ENCODE assay signal across 18 cellular contexts in genomic region chr1:110610084-110610483, GRCh38. TPM values are rescaled to one million over a fixed set of nuclear protein-coding genes. Genes with fewer than 3 reads are reported as not detected.
DNase-seq lines count a peak whose midpoint lies in the region; ATAC-seq and TF ChIP-seq lines count a peak whose summit lies in the region.
"Had no signal": no experiment of that assay in that cellular context is flagged by ENCODE, and none has a peak within 500 bp of the region (broad histone marks: within the 10 kb centered on the region; RNA-seq: fewer than 3 reads in every experiment).

No MANE protein-coding gene starts in this region.

- no peaks in the 10 kb centered on the region for H3K9me3 Mint-ChIP-seq in osteocyte (ENCODE audit: unreplicated experiment)
- H3K9me3 Mint-ChIP-seq: CD8-positive, alpha-beta T cell had no signal

- no peak overlapping the region for H3K27ac ChIP-seq in BLaER1 treated with 17β-estradiol and CSF1 and Interleukin-3, amounts not matched to agents 10 nM and 100 nM
- H3K27ac ChIP-seq: GM23248, PC-9, SJSA1 had no signal

- no peak overlapping the region for H3K27ac Mint-ChIP-seq in osteocyte (ENCODE audit: unreplicated experiment)
- H3K27ac Mint-ChIP-seq: B cell; CD8-positive, alpha-beta T cell had no signal

- ATAC-seq in HG02610 (IDR thresholded peaks at IDR 0.05; ENCODE audit: unreplicated experiment) (peak; percentile 84), mucosa of descending colon (peak; percentile 60)
- ATAC-seq: CD8-positive, alpha-beta T cell; HCT116; K562 had no signal

- intact Hi-C loops in mucosa of descending colon (cut with DNase I, micrococcal nuclease), result loop anchor here (10.0 kb wide), 2 partner anchors 55 to 85 kb away; no protein-coding TSS in a partner anchor

- H3K9me3 ChIP-seq in BLaER1 treated with 17β-estradiol and CSF1 and Interleukin-3, amounts not matched to agents 10 nM and 100 nM (replicated peaks in 1 of 11), result no peaks in the 10 kb centered on the region
- no peaks in the 10 kb centered on the region for H3K9me3 ChIP-seq in mucosa of descending colon
- H3K9me3 ChIP-seq: SJSA1 had no signal

- peaks cover 52% of the 10 kb centered on the region for H3K27me3 Mint-ChIP-seq in osteocyte (ENCODE audit: unreplicated experiment)

- peak; percentile 50 for DNase-seq in activated CD8-positive, alpha-beta memory T cell treated with anti-CD3 and anti-CD28 coated beads, Interleukin-2, amount 50 U/mL, for 48 hours
- no peak for DNase-seq in activated CD8-positive, alpha-beta memory T cell treated with anti-CD3 and anti-CD28 coated beads for 24 hours
- DNase-seq in mucosa of descending colon (no peak), osteocyte (ENCODE audit: extremely low spot score, unreplicated experiment) (no peak), cerebellum (ENCODE audit: low spot score) (no peak)
- DNase-seq: CD8-positive, alpha-beta T cell; DMS79; GM23248; NCI-H187 treated with DMSO at 0.1 percent for 48 hours; NCI-H446; NCI-H69; PC-9 had no signal

- TF ChIP-seq CTCF in mucosa of descending colon (IDR thresholded peaks at IDR 0.05) (no peak), osteocyte (IDR thresholded peaks at IDR 0.05) (no peak)

- peaks cover 50 to 57% (median 53%) of the 10 kb centered on the region in 11 experiments for H3K27me3 ChIP-seq in BLaER1 treated with 17β-estradiol and CSF1 and Interleukin-3, amounts not matched to agents 10 nM and 100 nM

- no peak overlapping the region for H3K9ac ChIP-seq in BLaER1 treated with 17β-estradiol and CSF1 and Interleukin-3, amounts not matched to agents 10 nM and 100 nM
- H3K9ac ChIP-seq: GM23248 had no signal

- no peaks in the 10 kb centered on the region for H3K36me3 Mint-ChIP-seq in osteocyte (ENCODE audit: unreplicated experiment)
- H3K36me3 Mint-ChIP-seq: CD8-positive, alpha-beta T cell had no signal

- H4K20me1 ChIP-seq in BLaER1 treated with 17β-estradiol and CSF1 and Interleukin-3, amounts not matched to agents 10 nM and 100 nM, result peaks cover 0 to 43% (median 35%) of the 10 kb centered on the region in 11 experiments; a peak in 16 of 22 replicates

- H3K4me3 Mint-ChIP-seq in osteocyte (ENCODE audit: unreplicated experiment), result no peak overlapping the region
- H3K4me3 Mint-ChIP-seq: B cell; CD8-positive, alpha-beta T cell had no signal

- no peak overlapping the region for H3K4me3 ChIP-seq in BLaER1 treated with 17β-estradiol and CSF1 and Interleukin-3, amounts not matched to agents 10 nM and 100 nM
- H3K4me3 ChIP-seq in mucosa of descending colon, result no peak overlapping the region
- H3K4me3 ChIP-seq: GM23248, K562, PC-9, SJSA1 had no signal

- peak overlapping the region in 10 of 11 experiments; percentile 3 to 81 (median 66); a peak in 19 of 22 replicates for H3K4me2 ChIP-seq in BLaER1 treated with 17β-estradiol and CSF1 and Interleukin-3, amounts not matched to agents 10 nM and 100 nM
- H3K4me2 ChIP-seq: PC-9 had no signal

- H3K4me1 Mint-ChIP-seq in osteocyte (ENCODE audit: unreplicated experiment), result peaks cover 9% of the 10 kb centered on the region

- no peaks in the 10 kb centered on the region for H3K36me3 ChIP-seq in BLaER1 treated with 17β-estradiol and CSF1 and Interleukin-3, amounts not matched to agents 10 nM and 100 nM
- H3K36me3 ChIP-seq in mucosa of descending colon (ENCODE audit: low read depth), result no peaks in the 10 kb centered on the region
- H3K36me3 ChIP-seq: SJSA1 had no signal

- peaks cover 10 to 46% (median 40%) of the 10 kb centered on the region in 10 experiments; a peak in 17 of 20 replicates for H3K4me1 ChIP-seq in BLaER1 treated with 17β-estradiol and CSF1 and Interleukin-3, amounts not matched to agents 10 nM and 100 nM
- H3K4me1 ChIP-seq in mucosa of descending colon (ENCODE audit: low read depth), result peaks cover 17% of the 10 kb centered on the region
- H3K4me1 ChIP-seq: SJSA1 had no signal

RNA-seq across cellular contexts. Expression of gene KCNA2, which starts 3.9 kb away (rescaled TPM):
- total RNA-seq in mucosa of descending colon (1 to 10 TPM in 1 of 3 donors, under 1 TPM in 2; 0.12 to 4.7 (median 0.46) TPM), osteocyte (0.05 TPM in 1 of 2 replicates, not detected in the other), cerebellum (14.4 TPM)
- total RNA-seq: GM23248, K562, PC-9, SJSA1 had no signal
